In the genomic region with DNA sequence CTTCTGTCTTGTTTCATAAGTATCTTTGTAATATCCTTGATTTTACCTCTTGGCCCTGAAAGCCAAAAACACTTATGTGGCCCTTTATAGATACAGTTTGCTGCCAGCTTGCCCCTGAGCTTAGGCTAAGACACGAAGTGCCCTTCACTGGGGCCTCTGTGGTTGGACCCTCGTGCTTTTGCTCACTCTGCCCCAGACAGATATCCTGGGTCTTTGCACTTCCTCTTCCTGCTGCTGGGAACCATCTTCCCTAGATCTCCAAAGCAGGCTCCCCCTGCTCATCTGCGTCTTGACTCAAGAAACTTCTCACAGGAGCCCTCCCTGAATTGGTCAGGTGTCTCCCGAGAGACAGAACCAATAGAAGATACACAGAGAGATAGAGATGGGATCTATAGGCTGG, we compare ENCODE assay signal across 1 cellular context.
TF ChIP-seq lines count a peak whose summit lies in the region.

No MANE protein-coding gene starts in this region.

TF ChIP-seq in GM23338, 12 proteins besides CTCF, POLR2A, EP300 and RAD21 (continued from another document):
- no peak for TF ChIP-seq ZNF462 (CRISPR knock-in tag; IDR thresholded peaks at IDR 0.05)
- TF ChIP-seq REST (IDR thresholded peaks at IDR 0.05; ENCODE audit: unreplicated experiment), result no peak
- TF ChIP-seq CREB1 (CRISPR knock-in tag; IDR thresholded peaks at IDR 0.05; ENCODE audit: low read depth), result no peak
